In genomic region chr7:116499168-116500070, GRCh38 we compare ENCODE assay signal across 7 cellular contexts. TPM values are rescaled to one million over a fixed set of nuclear protein-coding genes. Genes with fewer than 3 reads are reported as not detected.
DNase-seq lines count a peak whose midpoint lies in the region; ATAC-seq, FAIRE-seq and TF ChIP-seq lines count a peak whose summit lies in the region.

A gene with protein sequence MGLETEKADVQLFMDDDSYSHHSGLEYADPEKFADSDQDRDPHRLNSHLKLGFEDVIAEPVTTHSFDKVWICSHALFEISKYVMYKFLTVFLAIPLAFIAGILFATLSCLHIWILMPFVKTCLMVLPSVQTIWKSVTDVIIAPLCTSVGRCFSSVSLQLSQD (plus strand): TSS chr7:116499738. CDS start chr7:116499782, 44 bp downstream.

- ATAC-seq in HG02759 (IDR thresholded peaks at IDR 0.05; ENCODE audit: unreplicated experiment) (peak; percentile 75), left lobe of liver (peak; percentile 90)
- peak; percentile 59 for ATAC-seq in stimulated activated naive CD8-positive, alpha-beta T cell treated with anti-CD3 and anti-CD28 coated beads, Interleukin-15, Interleukin-2, amounts not matched to agents 100 U/mL and 50 U/mL, for 24 hours

- no peak for FAIRE-seq in GM12892 (lab: Jason Lieb, UNC)

- DNase-seq in GM12892 (ENCODE audit: insufficient read length) (peak; percentile 32), SW 1271 (lab: John Stamatoyannopoulos, UW) (peak; percentile 60 to 72), dermis microvascular lymphatic vessel endothelial cell (ENCODE audit: low read depth in 2 of 2) (peak in 1 of 2 donors; percentile 81), left lobe of liver (ENCODE audit: low spot score) (peak; percentile 83), NCI-H2107 treated with DMSO at 0.1 percent for 48 hours (lab: John Stamatoyannopoulos, UW; ENCODE audit: unreplicated experiment) (no peak)
- DNase-seq in stimulated activated naive CD8-positive, alpha-beta T cell treated with anti-CD3 and anti-CD28 coated beads, Interleukin-15, Interleukin-2, amounts not matched to agents 100 U/mL and 50 U/mL, for 24 hours = peak; percentile 32

- no peak for TF ChIP-seq POLR2A in GM12892 (IDR thresholded peaks at IDR 0.05; ENCODE audit: low read depth, low read length)

RNA-seq across cellular contexts. Expression of the gene that starts here (rescaled TPM):
- 5.5 TPM for polyA plus RNA-seq in GM12892 (2012; ENCODE audit: missing spikeins)
- 155 and 161 TPM in 2 replicates for total RNA-seq in dermis microvascular lymphatic vessel endothelial cell
- total RNA-seq in left lobe of liver = 28.4 TPM
